18 cellular contexts compared by ENCODE assay signal in the genomic region with DNA sequence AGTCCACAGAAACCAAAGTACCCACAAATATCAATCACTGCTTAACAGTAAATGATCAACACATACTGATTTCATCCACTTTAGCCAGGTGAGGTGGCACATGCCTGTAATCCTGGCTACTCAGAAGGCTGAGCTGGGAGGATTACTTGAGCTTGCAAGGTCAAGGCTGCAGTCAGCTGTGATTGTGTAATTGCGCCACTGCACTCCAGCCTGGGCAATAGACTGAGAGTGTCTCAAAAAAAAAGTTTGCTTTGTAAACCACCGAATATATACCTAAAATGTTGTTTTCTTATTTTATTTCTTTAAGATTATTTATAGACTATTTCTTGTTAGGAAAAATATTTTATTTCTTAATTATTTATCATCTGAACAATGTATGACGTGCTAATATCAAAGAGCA. TPM values are rescaled to one million over a fixed set of nuclear protein-coding genes. Genes with fewer than 3 reads are reported as not detected.
DNase-seq lines count a peak whose midpoint lies in the region; ATAC-seq and TF ChIP-seq lines count a peak whose summit lies in the region.
"Had no signal": no experiment of that assay in that cellular context is flagged by ENCODE, and none has a peak within 500 bp of the region (broad histone marks: within the 10 kb centered on the region; RNA-seq: fewer than 3 reads in every experiment).

No MANE protein-coding gene starts in this region.

- no peak overlapping the region for H3K4me3 ChIP-seq in adrenal gland
- no peak overlapping the region for H3K4me3 ChIP-seq in right lobe of liver
- no peak overlapping the region for H3K4me3 ChIP-seq in upper lobe of left lung
- no peak overlapping the region for H3K4me3 ChIP-seq in tibial artery
- H3K4me3 ChIP-seq: SJCRH30 had no signal

- no peak for TF ChIP-seq POLR2A in adrenal gland (IDR thresholded peaks at IDR 0.05)
- TF ChIP-seq POLR2A in right lobe of liver (IDR thresholded peaks at IDR 0.05): no peak
- TF ChIP-seq POLR2A in upper lobe of left lung (IDR thresholded peaks at IDR 0.05): no peak

- intact Hi-C loops in adrenal gland (cut with DNase I): no loop called here
- intact Hi-C loops in right lobe of liver (cut with DNase I): no loop called here
- intact Hi-C loops in tibial artery (cut with DNase I; ENCODE audit: low total_unique reads): no loop called here

- WGBS in adrenal gland, 4 donors: 41 to 58% (median 50%) methylated on average over 3 of the region's 3 CpGs
- 78% methylated on average over 3 of the region's 3 CpGs for WGBS in right lobe of liver (ENCODE audit: insufficient coverage, low coverage, low lambda C conversion rate, missing lambda C conversion rate)
- WGBS in upper lobe of left lung, 2 donors: 73 to 82% methylated on average over 3 of the region's 3 CpGs

- H3K4me1 ChIP-seq in adrenal gland (replicated peaks in 1 of 2): peaks cover 0 to 5% of the 10 kb centered on the region in 2 donors
- peaks cover 0 to 6% (median 0%) of the 10 kb centered on the region in 4 donors for H3K4me1 ChIP-seq in right lobe of liver
- H3K4me1 ChIP-seq in upper lobe of left lung: peaks cover 0 to 4% (median 0%) of the 10 kb centered on the region in 4 donors
- H3K4me1 ChIP-seq in tibial artery: no peaks in the 10 kb centered on the region
- H3K4me1 ChIP-seq: BE2C had no signal

- H3K9me3 ChIP-seq in adrenal gland (replicated peaks in 1 of 3) (no peaks in the 10 kb centered on the region), right lobe of liver (no peaks in the 10 kb centered on the region), upper lobe of left lung (no peaks in the 10 kb centered on the region), tibial artery (no peaks in the 10 kb centered on the region)
- H3K9me3 ChIP-seq: BE2C, SJCRH30 had no signal

- H3K27me3 ChIP-seq in adrenal gland: no peaks in the 10 kb centered on the region
- H3K27me3 ChIP-seq in right lobe of liver: no peaks in the 10 kb centered on the region
- H3K27me3 ChIP-seq in upper lobe of left lung: no peaks in the 10 kb centered on the region
- no peaks in the 10 kb centered on the region for H3K27me3 ChIP-seq in tibial artery
- H3K27me3 ChIP-seq: BE2C, SJCRH30 had no signal

- ATAC-seq in esophagus mucosa: peak; percentile 42
- ATAC-seq in right lobe of liver: peak; percentile 44 to 81 (median 46)
- peak; percentile 48 to 72 for ATAC-seq in upper lobe of left lung (ENCODE audit: low FRiP score in 2 of 2)

- H3K27ac ChIP-seq in adrenal gland (peak overlapping the region in 2 of 5 donors; percentile 13 to 51), right lobe of liver (no peak overlapping the region), upper lobe of left lung (no peak overlapping the region), tibial artery (no peak overlapping the region)
- H3K27ac ChIP-seq: RWPE1, SJCRH30 had no signal

- H3K36me3 ChIP-seq in adrenal gland (replicated peaks in 1 of 2): no peaks in the 10 kb centered on the region
- no peaks in the 10 kb centered on the region for H3K36me3 ChIP-seq in right lobe of liver
- no peaks in the 10 kb centered on the region for H3K36me3 ChIP-seq in upper lobe of left lung
- no peaks in the 10 kb centered on the region for H3K36me3 ChIP-seq in tibial artery
- H3K36me3 ChIP-seq: BE2C, SJCRH30 had no signal

- no peak for TF ChIP-seq EP300 in upper lobe of left lung (IDR thresholded peaks at IDR 0.05)

- TF ChIP-seq CTCF in adrenal gland (IDR thresholded peaks at IDR 0.05) (no peak), right lobe of liver (IDR thresholded peaks at IDR 0.05) (no peak), upper lobe of left lung (IDR thresholded peaks at IDR 0.05) (no peak), tibial artery (IDR thresholded peaks at IDR 0.05) (no peak)

- DNase-seq in adrenal gland (peak; percentile 52 to 80 (median 76)), right lobe of liver (no peak), upper lobe of left lung (peak in 1 of 2 donors; percentile 85), tibial artery (no peak), ureter (ENCODE audit: low spot score) (no peak), DMS79 (lab: John Stamatoyannopoulos, UW) (no peak)
- no peak for DNase-seq in stimulated activated naive CD4-positive, alpha-beta T cell (lab: John Stamatoyannopoulos, UW)
- DNase-seq: BE2C; CD4-positive, alpha-beta T cell; IMR-90; MV-4-11; NCI-H1417 treated with DMSO at 0.1 percent for 48 hours; NCI-H2029; NCI-H2171; NCI-H446; SJCRH30 had no signal

RNA-seq across cellular contexts. Expression of a gene that starts 8.7 kb away (rescaled TPM):
- total RNA-seq in adrenal gland (1 to 10 TPM in 1 of 8 donors, under 1 TPM in 6, not detected in 1; 0.14 to 1.6 (median 0.57) TPM), esophagus mucosa (20.5 TPM), right lobe of liver (1 to 10 TPM in 2 of 6 experiments, under 1 TPM in 4; 0.06 to 1.3 (median 0.61) TPM), upper lobe of left lung (100 to 1,000 TPM; 145 to 407 (median 201) TPM), ureter (2.1 TPM)
- polyA plus RNA-seq in adrenal gland: under 1 TPM; 0.32 to 0.62 (median 0.34) TPM
- polyA plus RNA-seq: IMR-90 had no signal

RNA-seq across cellular contexts. Expression of a gene that starts 29.6 kb away (rescaled TPM):
- total RNA-seq in adrenal gland (100 to 1,000 TPM in 3 of 8 donors, 10 to 100 TPM in 5; 40.6 to 155 (median 54.6) TPM), esophagus mucosa (48.5 TPM), right lobe of liver (10 to 100 TPM; 29.2 to 45.5 (median 31.6) TPM), upper lobe of left lung (10 to 100 TPM; 31.1 to 48.8 (median 42.5) TPM), ureter (84.9 TPM)
- 100 to 1,000 TPM in 1 of 3 donors, 10 to 100 TPM in 2; 13.0 to 194 (median 13.9) TPM for polyA plus RNA-seq in adrenal gland

Comparison
In these comparisons a context has a peak if more than half of its experiments do, and no peak if none do; other contexts are left out.
1. DNase-seq: peak in adrenal gland (7 of 7); none in right lobe of liver (0 of 3), tibial artery (0 of 2), ureter (single experiment), DMS79 (single experiment) and stimulated activated naive CD4-positive, alpha-beta T cell (0 of 6).
2. Peak in every context shown above with its lines, with median percentiles within 50 percentile points of each other: ATAC-seq.